ENCODE assay signal across 16 cellular contexts in the genomic region with DNA sequence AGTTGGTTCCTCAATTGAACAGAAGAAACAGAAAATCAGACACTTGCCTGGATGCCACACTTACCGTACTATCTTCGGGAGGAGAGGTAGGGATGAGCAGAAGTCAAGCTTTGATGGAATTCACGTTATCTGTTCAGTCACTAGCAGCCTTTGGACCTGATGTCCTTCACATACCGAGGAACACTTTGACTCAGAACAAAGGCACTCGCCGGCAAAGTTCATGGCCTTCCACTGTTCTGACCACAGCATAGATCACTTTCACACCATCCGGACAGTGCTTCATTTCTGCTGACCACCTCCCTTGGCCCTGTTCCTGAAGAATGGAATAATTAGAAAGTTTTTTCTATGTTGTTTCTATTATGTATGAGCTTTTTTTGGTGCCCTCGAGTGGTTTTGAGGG.
"Had no signal": no experiment of that assay in that cellular context is flagged by ENCODE, and none has a peak within 500 bp of the region (broad histone marks: within the 10 kb centered on the region; RNA-seq: fewer than 3 reads in every experiment).

No MANE protein-coding gene starts in this region.

- H3K36me3 ChIP-seq: colonic mucosa, lower lobe of right lung, thyroid gland, WERI-Rb-1 had no signal

- H3K4me1 ChIP-seq: body of pancreas, colonic mucosa, lower lobe of right lung, psoas muscle, thyroid gland had no signal

- H3K4me3 ChIP-seq: body of pancreas, colonic mucosa, lower lobe of right lung, psoas muscle, thyroid gland had no signal

- H3K27me3 ChIP-seq: body of pancreas, colonic mucosa, thyroid gland had no signal

- H3K27ac ChIP-seq: body of pancreas, colonic mucosa, lower lobe of right lung, psoas muscle, thyroid gland, WERI-Rb-1 had no signal

- DNase-seq: activated CD4-positive, alpha-beta T cell treated with anti-CD3 and anti-CD28 coated beads for 36 hours; activated CD8-positive, alpha-beta T cell treated with anti-CD3 and anti-CD28 coated beads for 36 hours; activated effector memory CD4-positive, alpha-beta T cell treated with Interleukin-2 at 50 U/mL for 16 hours; activated naive CD4-positive, alpha-beta T cell treated with anti-CD3 and anti-CD28 coated beads, Interleukin-2, amount 50 U/mL, for 16 hours; activated T-cell treated with anti-CD3 and anti-CD28 coated beads, Interleukin-2, amount 50 U/mL, for 4 hours; body of pancreas; central memory CD4-positive, alpha-beta T cell; colonic mucosa; hypothalamus; lower lobe of right lung; psoas muscle; T-helper 17 cell; thyroid gland; WERI-Rb-1 had no signal

- H3K9me3 ChIP-seq: body of pancreas, colonic mucosa, thyroid gland had no signal

- ATAC-seq: activated CD4-positive, alpha-beta T cell treated with anti-CD3 and anti-CD28 coated beads for 36 hours; activated CD8-positive, alpha-beta T cell treated with anti-CD3 and anti-CD28 coated beads for 36 hours; activated T-cell treated with anti-CD3 and anti-CD28 coated beads, Interleukin-2, amount 50 U/mL, for 4 hours; body of pancreas; esophagus mucosa; psoas muscle; stimulated activated effector memory CD8-positive, alpha-beta T cell treated with anti-CD3 and anti-CD28 coated beads, Interleukin-12 subunit alpha, Interleukin-12 subunit beta, amount 100 ng/mL, for 72 hours; T-helper 17 cell had no signal
